Comparison of ENCODE assay signal across 10 cellular contexts in the genomic region with DNA sequence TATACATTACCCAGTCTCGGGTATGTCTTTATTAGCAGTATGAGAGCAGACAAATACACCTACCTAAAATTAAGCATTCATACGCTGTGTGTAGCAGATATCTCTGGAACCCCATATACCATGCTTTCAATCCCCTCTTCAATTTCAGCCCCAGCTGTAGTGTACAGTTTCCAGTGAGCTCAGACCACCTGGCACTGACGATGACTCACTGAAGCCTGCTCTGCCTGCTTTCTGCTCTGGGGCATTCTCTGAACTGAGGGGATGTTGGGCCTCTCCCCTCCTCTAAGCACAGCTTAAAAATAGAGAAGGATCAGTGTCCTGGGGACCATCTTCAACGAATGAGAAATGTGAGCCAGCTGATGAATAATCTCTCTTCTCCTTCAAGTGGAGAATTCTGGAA. TPM values are rescaled to one million over a fixed set of nuclear protein-coding genes. Genes with fewer than 3 reads are reported as not detected.
DNase-seq lines count a peak whose midpoint lies in the region; ATAC-seq, FAIRE-seq and TF ChIP-seq lines count a peak whose summit lies in the region.
"Had no signal": no experiment of that assay in that cellular context is flagged by ENCODE, and none has a peak within 500 bp of the region (broad histone marks: within the 10 kb centered on the region; RNA-seq: fewer than 3 reads in every experiment).

No MANE protein-coding gene starts in this region.

- TF ChIP-seq CTCF in HepG2 (CRISPR knock-in tag; IDR thresholded peaks at IDR 0.05) (no peak), right lobe of liver (IDR thresholded peaks at IDR 0.05) (no peak), PC-3 (conservative IDR thresholded peaks at IDR 0.05; ENCODE audit: low read depth, low read length) (no peak), esophagus muscularis mucosa (IDR thresholded peaks at IDR 0.05) (no peak)

- no peaks in the 10 kb centered on the region for H3K27me3 ChIP-seq in HepG2 (ENCODE audit: control insufficient read depth in 1 of 2, insufficient read depth in 2 of 2, low read length in 2 of 2)
- H3K27me3 ChIP-seq in right lobe of liver: no peaks in the 10 kb centered on the region
- no peaks in the 10 kb centered on the region for H3K27me3 ChIP-seq in PC-3 (ENCODE audit: low read length)
- H3K27me3 ChIP-seq in esophagus muscularis mucosa: no peaks in the 10 kb centered on the region

- H3K9ac ChIP-seq in HepG2 (ENCODE audit: insufficient read depth, low read depth, low read length): no peak overlapping the region
- no peak overlapping the region for H3K9ac ChIP-seq in PC-3 (ENCODE audit: low read length)

- H3K27ac ChIP-seq in HepG2 (ENCODE audit: extremely low read length, insufficient read depth, low read length): no peak overlapping the region
- H3K27ac ChIP-seq in right lobe of liver: no peak overlapping the region
- no peak overlapping the region for H3K27ac ChIP-seq in PC-3 (ENCODE audit: low read length)
- no peak overlapping the region for H3K27ac ChIP-seq in esophagus muscularis mucosa (replicated peaks in 1 of 4)

- H3K4me2 ChIP-seq in HepG2 (ENCODE audit: low read depth, low read length) (no peak overlapping the region), PC-3 (ENCODE audit: low read length) (no peak overlapping the region)

- FAIRE-seq in HepG2 (lab: Jason Lieb, UNC): no peak

- in situ Hi-C loops in HepG2 (cut with HindIII; ENCODE audit: extremely low pct_ligation_motif_present, low pct_unique_long_range_greater_than_20kb): no loop called here

- POLR2A ChIA-PET in HepG2 (lab: Yijun Ruan, JAX): interaction anchor here (1.3 to 2.8 kb wide), 3 partner anchors 9 to 14 kb away, joined by 3 to 21 read pairs (median 5); a partner anchor contains a TSS
- POLR2A ChIA-PET in PC-3 (lab: Charles Lee; ENCODE audit: unreplicated experiment): no interaction called here

- H3K4me3 ChIP-seq in HepG2 (replicated peaks in 1 of 3; ENCODE audit: insufficient read depth in 1 of 3, low read depth in 2 of 3, low read length in 3 of 3) (no peak overlapping the region), right lobe of liver (no peak overlapping the region), PC-3 (ENCODE audit: low read length) (no peak overlapping the region), esophagus muscularis mucosa (no peak overlapping the region)
- H3K4me3 ChIP-seq: lung had no signal

- 72% methylated on average over 4 of the region's 4 CpGs for WGBS in HepG2 (ENCODE audit: low lambda C conversion rate)
- WGBS in right lobe of liver (ENCODE audit: insufficient coverage, low coverage, low lambda C conversion rate, missing lambda C conversion rate): 67% methylated on average over 4 of the region's 4 CpGs
- 93% methylated on average over 4 of the region's 4 CpGs for WGBS in esophagus muscularis mucosa

- CTCF ChIA-PET in HepG2 (lab: Yijun Ruan, JAX; ENCODE audit: low intra/inter-chr PET ratio, low total read pairs) (no interaction called here), PC-3 (lab: Charles Lee) (no interaction called here)

- H3K79me2 ChIP-seq in HepG2 (ENCODE audit: insufficient read depth, low read length) (no peaks in the 10 kb centered on the region), PC-3 (ENCODE audit: low read length) (no peaks in the 10 kb centered on the region)

- BruUV-seq in HepG2 (replicated peaks; lab: Mats Ljungman, UMichigan): no TSS peak
- no TSS peak for BruUV-seq in PC-3 (replicated peaks; lab: Mats Ljungman, UMichigan)

- H2AFZ ChIP-seq in HepG2 (ENCODE audit: low read length) (no peak overlapping the region), PC-3 (ENCODE audit: low read length) (no peak overlapping the region)

- TF ChIP-seq RAD21 in HepG2 (CRISPR knock-in tag; IDR thresholded peaks at IDR 0.05): no peak

- peaks cover 7% of the 10 kb centered on the region; the same call in 1 of the 2 replicates for H3K4me1 ChIP-seq in HepG2 (ENCODE audit: insufficient read depth, low read length)
- H3K4me1 ChIP-seq in right lobe of liver: no peaks in the 10 kb centered on the region
- no peaks in the 10 kb centered on the region for H3K4me1 ChIP-seq in PC-3 (ENCODE audit: insufficient read depth, low read length)
- H3K4me1 ChIP-seq in esophagus muscularis mucosa: no peaks in the 10 kb centered on the region

- H3K9me3 ChIP-seq in HepG2 (ENCODE audit: low read length) (no peaks in the 10 kb centered on the region), right lobe of liver (no peaks in the 10 kb centered on the region), PC-3 (ENCODE audit: low read length) (no peaks in the 10 kb centered on the region), esophagus muscularis mucosa (no peaks in the 10 kb centered on the region)

- H4K20me1 ChIP-seq in HepG2 (ENCODE audit: insufficient read depth, low read length) (no peaks in the 10 kb centered on the region), PC-3 (ENCODE audit: low read length) (no peaks in the 10 kb centered on the region)

- DNase-seq in HepG2 (ENCODE audit: low spot score) (no peak), right lobe of liver (no peak), PC-3 (peak; percentile 13), esophagus muscularis mucosa (ENCODE audit: extremely low spot score) (peak; percentile 66), head of caudate nucleus (no peak), T-helper 9 cell (no peak)
- DNase-seq: RPMI8226 had no signal

- H3K9me2 ChIP-seq in PC-3 (replicated peaks; ENCODE audit: low read length): no peaks in the 10 kb centered on the region

- no peak for TF ChIP-seq EP300 in HepG2 (IDR thresholded peaks at IDR 0.05; ENCODE audit: low read depth in 2 of 2, low read length in 2 of 2)
- no peak for TF ChIP-seq EP300 in HepG2 (CRISPR knock-in tag; IDR thresholded peaks at IDR 0.05; ENCODE audit: borderline replicate concordance)
- TF ChIP-seq EP300 in esophagus muscularis mucosa (IDR thresholded peaks at IDR 0.05): no peak

- no peaks in the 10 kb centered on the region for H3K36me3 ChIP-seq in HepG2 (replicated peaks in 1 of 2; ENCODE audit: control insufficient read depth in 1 of 2, insufficient read depth in 2 of 2, low read length in 2 of 2)
- no peaks in the 10 kb centered on the region for H3K36me3 ChIP-seq in right lobe of liver
- no peaks in the 10 kb centered on the region for H3K36me3 ChIP-seq in PC-3 (ENCODE audit: low read depth, low read length)
- no peaks in the 10 kb centered on the region for H3K36me3 ChIP-seq in esophagus muscularis mucosa

- TF ChIP-seq POLR2A in HepG2 (IDR thresholded peaks at IDR 0.05; ENCODE audit: insufficient read depth in 1 of 2, low read depth in 2 of 2, low read length in 2 of 2) (no peak), right lobe of liver (IDR thresholded peaks at IDR 0.05) (no peak), esophagus muscularis mucosa (IDR thresholded peaks at IDR 0.05; ENCODE audit: low read depth) (no peak)

- H3F3A ChIP-seq in PC-3 (ENCODE audit: low read length, unreplicated experiment): no peaks in the 10 kb centered on the region

- intact Hi-C loops in HepG2 (cut with micrococcal nuclease; ENCODE audit: unreplicated experiment) (no loop called here), right lobe of liver (cut with DNase I) (no loop called here), PC-3 (cut with micrococcal nuclease) (no loop called here), esophagus muscularis mucosa (cut with DNase I) (no loop called here), head of caudate nucleus (cut with DNase I) (no loop called here)

- ATAC-seq in HepG2 (peak; percentile 65), right lobe of liver (no peak), PC-3 (no peak), GM19467 (IDR thresholded peaks at IDR 0.05; ENCODE audit: unreplicated experiment) (no peak), GM18867 (IDR thresholded peaks at IDR 0.05; ENCODE audit: unreplicated experiment) (no peak)

RNA-seq across cellular contexts. Expression of a gene that starts 8.7 kb away (rescaled TPM):
- total RNA-seq in HepG2 (2016; rRNA removed; fragmentation: Illumina TruSeq; extraction: Trizol): 136 and 223 TPM in 2 replicates
- 99.9 and 112 TPM in 2 replicates for total RNA-seq in HepG2 (2016; cell fraction: cytosol; rRNA removed; fragmentation: Illumina TruSeq; extraction: Trizol; ENCODE audit: low read depth)
- 137 and 217 TPM in 2 replicates for total RNA-seq in HepG2 (2016; cell fraction: insoluble cytoplasmic fraction; rRNA removed; fragmentation: Illumina TruSeq; extraction: Trizol)
- 75.9 and 85.7 TPM in 2 replicates for total RNA-seq in HepG2 (2016; cell fraction: membrane; rRNA removed; fragmentation: Illumina TruSeq; extraction: Trizol)
- total RNA-seq in HepG2 (2016; cell fraction: nucleus; rRNA removed; fragmentation: Illumina TruSeq; extraction: Trizol): 195 and 205 TPM in 2 replicates
- 811 and 903 TPM in 2 replicates for polyA plus RNA-seq in HepG2 (2011; rRNA removed)
- polyA plus RNA-seq in HepG2 (2011; cell fraction: cytosol; rRNA removed): 378 and 591 TPM in 2 replicates
- polyA plus RNA-seq in HepG2 (2011; cell fraction: nucleus; rRNA removed): 84.5 and 124 TPM in 2 replicates
- polyA plus RNA-seq in HepG2 (2012): 780 and 797 TPM in 2 replicates
- 41.1 and 41.5 TPM in 2 replicates for polyA plus RNA-seq in HepG2 (2016; cell fraction: cytosol; fragmentation: Illumina TruSeq; extraction: Trizol; ENCODE audit: low read depth)
- 160 and 169 TPM in 2 replicates for polyA plus RNA-seq in HepG2 (2016; cell fraction: insoluble cytoplasmic fraction; fragmentation: Illumina TruSeq; extraction: Trizol; ENCODE audit: low read depth)
- 41.7 and 42.7 TPM in 2 replicates for polyA plus RNA-seq in HepG2 (2016; cell fraction: membrane; fragmentation: Illumina TruSeq; extraction: Trizol; ENCODE audit: low read depth)
- polyA plus RNA-seq in HepG2 (2016; cell fraction: nucleus; fragmentation: Illumina TruSeq; extraction: Trizol; ENCODE audit: insufficient read depth, low read depth): 376 and 396 TPM in 2 replicates
- polyA minus RNA-seq in HepG2 (2011; rRNA and poly(A)+ RNA removed; ENCODE audit: low replicate concordance): 0.21 and 395 TPM in 2 replicates
- polyA minus RNA-seq in HepG2 (2011; cell fraction: cytosol; rRNA and poly(A)+ RNA removed): 440 and 488 TPM in 2 replicates
- 142 and 223 TPM in 2 replicates for polyA minus RNA-seq in HepG2 (2011; cell fraction: nucleus; rRNA and poly(A)+ RNA removed)
- 100 to 1,000 TPM in 2 of 6 experiments, 10 to 100 TPM in 1, under 1 TPM in 1, not detected in 2; 0.88 to 111 (median 76.4) TPM for total RNA-seq in right lobe of liver
- total RNA-seq in PC-3 (2014; rRNA removed): 1.7 and 1.8 TPM in 2 replicates
- 1 to 10 TPM in 1 of 4 donors, not detected in 3; 3.5 TPM for total RNA-seq in esophagus muscularis mucosa

RNA-seq across cellular contexts. Expression of a gene that starts 59.3 kb away (rescaled TPM):
- not detected in 2 replicates for total RNA-seq in HepG2 (2016; rRNA removed; fragmentation: Illumina TruSeq; extraction: Trizol)
- not detected in 2 replicates for total RNA-seq in HepG2 (2016; cell fraction: cytosol; rRNA removed; fragmentation: Illumina TruSeq; extraction: Trizol; ENCODE audit: low read depth)
- total RNA-seq in HepG2 (2016; cell fraction: insoluble cytoplasmic fraction; rRNA removed; fragmentation: Illumina TruSeq; extraction: Trizol): not detected in 2 replicates
- total RNA-seq in HepG2 (2016; cell fraction: membrane; rRNA removed; fragmentation: Illumina TruSeq; extraction: Trizol): not detected in 2 replicates
- not detected in 2 replicates for total RNA-seq in HepG2 (2016; cell fraction: nucleus; rRNA removed; fragmentation: Illumina TruSeq; extraction: Trizol)
- not detected in 2 replicates for polyA plus RNA-seq in HepG2 (2011; rRNA removed)
- not detected in 2 replicates for polyA plus RNA-seq in HepG2 (2011; cell fraction: cytosol; rRNA removed)
- not detected in 2 replicates for polyA plus RNA-seq in HepG2 (2011; cell fraction: nucleus; rRNA removed)
- not detected in 2 replicates for polyA plus RNA-seq in HepG2 (2012)
- polyA plus RNA-seq in HepG2 (2016; cell fraction: cytosol; fragmentation: Illumina TruSeq; extraction: Trizol; ENCODE audit: low read depth): not detected in 2 replicates
- polyA plus RNA-seq in HepG2 (2016; cell fraction: insoluble cytoplasmic fraction; fragmentation: Illumina TruSeq; extraction: Trizol; ENCODE audit: low read depth): not detected in 2 replicates
- polyA plus RNA-seq in HepG2 (2016; cell fraction: membrane; fragmentation: Illumina TruSeq; extraction: Trizol; ENCODE audit: low read depth): not detected in 2 replicates
- polyA plus RNA-seq in HepG2 (2016; cell fraction: nucleus; fragmentation: Illumina TruSeq; extraction: Trizol; ENCODE audit: insufficient read depth, low read depth): not detected in 2 replicates
- not detected in 2 replicates for polyA minus RNA-seq in HepG2 (2011; rRNA and poly(A)+ RNA removed; ENCODE audit: low replicate concordance)
- not detected in 2 replicates for polyA minus RNA-seq in HepG2 (2011; cell fraction: cytosol; rRNA and poly(A)+ RNA removed)
- not detected in 2 replicates for polyA minus RNA-seq in HepG2 (2011; cell fraction: nucleus; rRNA and poly(A)+ RNA removed)
- not detected for total RNA-seq in right lobe of liver
- total RNA-seq in PC-3 (2014; rRNA removed): not detected in 2 replicates
- total RNA-seq in esophagus muscularis mucosa: not detected
- total RNA-seq: lung had no signal
- polyA plus RNA-seq: lung had no signal

Comparison
In these comparisons a context has a peak if more than half of its experiments do, and no peak if none do; other contexts are left out.
1. DNase-seq: peak in PC-3 (single experiment) and esophagus muscularis mucosa (single experiment); none in HepG2 (single experiment), right lobe of liver (0 of 3), head of caudate nucleus (0 of 42) and T-helper 9 cell (single experiment).